19 cellular contexts compared by ENCODE assay signal in genomic region chrX:29491659-29492058, GRCh38.
DNase-seq lines count a peak whose midpoint lies in the region; ATAC-seq, FAIRE-seq and TF ChIP-seq lines count a peak whose summit lies in the region.
"Had no signal": no experiment of that assay in that cellular context is flagged by ENCODE, and none has a peak within 500 bp of the region (broad histone marks: within the 10 kb centered on the region; RNA-seq: fewer than 3 reads in every experiment).

No MANE protein-coding gene starts in this region.

- no peaks in the 10 kb centered on the region for H3K27me3 ChIP-seq in GM12878 (replicated peaks in 1 of 2; ENCODE audit: control insufficient read depth in 2 of 2, insufficient read depth in 2 of 2, low read length in 1 of 2)
- H3K27me3 ChIP-seq in CD4-positive, alpha-beta memory T cell (ENCODE audit: insufficient read depth, low read length) = no peaks in the 10 kb centered on the region

- TF ChIP-seq EP300 in GM12878 (IDR thresholded peaks at IDR 0.05; ENCODE audit: borderline replicate concordance in 1 of 2, control insufficient read depth in 1 of 2, low read depth in 2 of 2, low read length in 2 of 2) = no peak

- no peak for TF ChIP-seq RAD21 in GM12878 (IDR thresholded peaks at IDR 0.05; ENCODE audit: insufficient read depth, low read depth, low read length)

- H3K4me3 ChIP-seq in GM12878 = no peak overlapping the region
- no peak overlapping the region for H3K4me3 ChIP-seq in CD4-positive, alpha-beta memory T cell (ENCODE audit: low read length in 2 of 2)
- H3K4me3 ChIP-seq: GM23338 had no signal

- no peaks in the 10 kb centered on the region for H4K20me1 ChIP-seq in GM12878 (ENCODE audit: control insufficient read depth, insufficient read depth)

- intact Hi-C loops in GM12878 (cut with micrococcal nuclease; ENCODE audit: unreplicated experiment) = no loop called here
- intact Hi-C loops in CD4-positive, alpha-beta memory T cell (cut with micrococcal nuclease) = no loop called here

- BruUV-seq in GM12878 (replicated peaks; lab: Mats Ljungman, UMichigan) = no TSS peak

- FAIRE-seq in GM19239 (lab: Jason Lieb, UNC) = peak; percentile 82
- no peak for FAIRE-seq in GM12878 (lab: Jason Lieb, UNC)
- FAIRE-seq: D721Med, GM12892 had no signal

- ATAC-seq in GM18508 (IDR thresholded peaks at IDR 0.05; ENCODE audit: insufficient read depth, unreplicated experiment) = peak; percentile 44
- 0 out of 3 replicates have a peak, but pooled peaks have one; percentile 26 for ATAC-seq in GM12878
- ATAC-seq: GM23338, HCT116 had no signal

- POLR2A ChIA-PET in GM12878 (lab: Charles Lee) = no interaction called here
- POLR2A ChIA-PET in CD4-positive, alpha-beta memory T cell (lab: Charles Lee; ENCODE audit: partially characterized antibody) = no interaction called here

- no peak for TF ChIP-seq POLR2A in GM12878 (IDR thresholded peaks at IDR 0.05; ENCODE audit: low read depth, low read length)

- CTCF ChIA-PET in GM12878 (lab: Yijun Ruan, JAX) = interaction anchor here (1.6 kb wide), 1 partner anchor 14 kb away, joined by 9 read pairs; no protein-coding TSS in a partner anchor
- CTCF ChIA-PET in CD4-positive, alpha-beta memory T cell (lab: Charles Lee; ENCODE audit: partially characterized antibody) = no interaction called here

- TF ChIP-seq CTCF in GM12878 (IDR thresholded peaks at IDR 0.05 in 2 of 3, conservative IDR thresholded peaks at IDR 0.05 in 1 of 3; ENCODE audit: control insufficient read depth in 2 of 3, extremely low read depth in 1 of 3, insufficient read depth in 1 of 3, low read depth in 3 of 3, low read length in 3 of 3) = no peak

- H3K9me3 ChIP-seq in GM12878 (replicated peaks; ENCODE audit: control insufficient read depth, insufficient read depth, low read length) = no peaks in the 10 kb centered on the region
- H3K9me3 ChIP-seq in CD4-positive, alpha-beta memory T cell (ENCODE audit: control insufficient read depth in 1 of 2, low read length in 2 of 2) = no peaks in the 10 kb centered on the region

- DNase-seq in GM19239 (ENCODE audit: insufficient read length, low spot score) (no peak), GM12878 (ENCODE audit: low read depth, low spot score) (no peak), NCI-H526 (lab: John Stamatoyannopoulos, UW) (no peak), RPMI8226 (no peak), middle frontal gyrus (ENCODE audit: extremely low spot score, low spot score) (no peak)
- no peak for DNase-seq in CD4-positive, alpha-beta memory T cell
- DNase-seq: CD4-positive, CD25-positive, alpha-beta regulatory T cell; CD8-positive, alpha-beta memory T cell; DMS 273 treated with DMSO at 0.1 percent for 48 hours; DMS53; DMS79 treated with DMSO at 0.1 percent for 48 hours; GF-D8; H9 had no signal

- no peak overlapping the region for H3K27ac ChIP-seq in GM12878 (ENCODE audit: control insufficient read depth, insufficient read depth)
- H3K27ac ChIP-seq in CD4-positive, alpha-beta memory T cell (ENCODE audit: low read depth, low read length) = no peak overlapping the region
- H3K27ac ChIP-seq: C4-2B had no signal

- no peak overlapping the region for H3K4me2 ChIP-seq in GM12878 (ENCODE audit: control insufficient read depth, insufficient read depth)
- H3K4me2 ChIP-seq: GM23338 had no signal

- RAD21 ChIA-PET in GM12878 (lab: Charles Lee; ENCODE audit: unreplicated experiment) = no interaction called here

- peak overlapping the region; percentile 19; the same call in 1 of the 2 replicates for H2AFZ ChIP-seq in GM12878 (ENCODE audit: control insufficient read depth, low read depth, low read length)
- H2AFZ ChIP-seq: GM23338 had no signal

- 2% methylated on average over 3 of the region's 3 CpGs for WGBS in GM12878 (ENCODE audit: insufficient coverage, insufficient replicate concordance, low lambda C conversion rate, missing lambda C conversion rate)

- no peak overlapping the region for H3K9ac ChIP-seq in GM12878 (ENCODE audit: control insufficient read depth, insufficient read depth, low read length)

- no peaks in the 10 kb centered on the region for H3K79me2 ChIP-seq in GM12878 (ENCODE audit: control insufficient read depth, insufficient read depth, low read length)

- peaks cover 8% of the 10 kb centered on the region; the same call in 1 of the 2 replicates for H3K4me1 ChIP-seq in GM12878 (ENCODE audit: control insufficient read depth, insufficient read depth, low read length)
- no peaks in the 10 kb centered on the region for H3K4me1 ChIP-seq in CD4-positive, alpha-beta memory T cell (ENCODE audit: insufficient read depth, low read length)

- no peaks in the 10 kb centered on the region for H3K27me3 Mint-ChIP-seq in CD4-positive, alpha-beta memory T cell
- H3K27me3 Mint-ChIP-seq: CD4-positive, CD25-positive, alpha-beta regulatory T cell had no signal

- peaks cover 0 to 6% (median 0%) of the 10 kb centered on the region in 8 donors for H3K9me3 Mint-ChIP-seq in CD4-positive, alpha-beta memory T cell
- H3K9me3 Mint-ChIP-seq: GM23338 had no signal

- H3K36me3 Mint-ChIP-seq in CD4-positive, alpha-beta memory T cell = no peaks in the 10 kb centered on the region
- H3K36me3 Mint-ChIP-seq: CD4-positive, CD25-positive, alpha-beta regulatory T cell; CD8-positive, alpha-beta memory T cell had no signal

- no peak overlapping the region for H3K4me3 Mint-ChIP-seq in CD4-positive, alpha-beta memory T cell
- H3K4me3 Mint-ChIP-seq: CD4-positive, CD25-positive, alpha-beta regulatory T cell; CD8-positive, alpha-beta memory T cell; GM23338; H9 had no signal

- no peak overlapping the region for H3K27ac Mint-ChIP-seq in CD4-positive, alpha-beta memory T cell
- H3K27ac Mint-ChIP-seq: CD4-positive, CD25-positive, alpha-beta regulatory T cell; CD8-positive, alpha-beta memory T cell; GM23338; H9 had no signal

- no peaks in the 10 kb centered on the region for H3K4me1 Mint-ChIP-seq in CD4-positive, alpha-beta memory T cell
- H3K4me1 Mint-ChIP-seq: CD4-positive, CD25-positive, alpha-beta regulatory T cell; CD8-positive, alpha-beta memory T cell; GM23338; H9 had no signal

- H3K36me3 ChIP-seq in GM12878 (ENCODE audit: control insufficient read depth in 2 of 2, insufficient read depth in 2 of 2, low read length in 1 of 2) = no peaks in the 10 kb centered on the region
- no peaks in the 10 kb centered on the region for H3K36me3 ChIP-seq in CD4-positive, alpha-beta memory T cell (ENCODE audit: insufficient read depth, low read length)

- in situ Hi-C loops in GM12878 (cut with MboI) = no loop called here

- SMC1A ChIA-PET in GM12878 (lab: Charles Lee; ENCODE audit: uncharacterized antibody, unreplicated experiment) = interaction anchor here (1.5 to 1.6 kb wide), 2 partner anchors 12 to 13 kb away, joined by 4 to 5 read pairs; no protein-coding TSS in a partner anchor

TF ChIP-seq in GM12878, 131 proteins besides CTCF, POLR2A, EP300 and RAD21 (continues in another document):
- TF ChIP-seq HCFC1 (IDR thresholded peaks at IDR 0.05; ENCODE audit: low read length) (no peak), HDGF (IDR thresholded peaks at IDR 0.05) (no peak), NR2F1 (conservative IDR thresholded peaks at IDR 0.05) (no peak), RUNX3 (IDR thresholded peaks at IDR 0.05; ENCODE audit: low read length) (peak; percentile 64), BCLAF1 (IDR thresholded peaks at IDR 0.05) (no peak), SIX5 (IDR thresholded peaks at IDR 0.05; ENCODE audit: low read depth, low read length, severe bottlenecking) (no peak), BACH1 (IDR thresholded peaks at IDR 0.05; ENCODE audit: borderline replicate concordance) (no peak), MYB (IDR thresholded peaks at IDR 0.05; ENCODE audit: borderline replicate concordance, low read depth, low read length) (no peak), NR2C1 (IDR thresholded peaks at IDR 0.05) (no peak), PKNOX1 (IDR thresholded peaks at IDR 0.05) (no peak), BMI1 (IDR thresholded peaks at IDR 0.05; ENCODE audit: borderline replicate concordance) (no peak)
